In genomic region chr1:155320252-155320651, GRCh38 we compare ENCODE assay signal across 9 cellular contexts. TPM values are rescaled to one million over a fixed set of nuclear protein-coding genes. Genes with fewer than 3 reads are reported as not detected.
A peak's percentile ranks its signal among the peaks of the same experiment; 100 is the strongest.
DNase-seq lines count a peak whose midpoint lies in the region; ATAC-seq and TF ChIP-seq lines count a peak whose summit lies in the region.
"Had no signal": no experiment of that assay in that cellular context is flagged by ENCODE, and none has a peak within 500 bp of the region (broad histone marks: within the 10 kb centered on the region; RNA-seq: fewer than 3 reads in every experiment).

No MANE protein-coding gene starts in this region.

- H3K4me3 ChIP-seq in fibroblast of pulmonary artery (replicated peaks; ENCODE audit: low read depth, low read length): peak overlapping the region; percentile 53
- H3K4me3 ChIP-seq in sigmoid colon: peak overlapping the region; percentile 48 to 91 (median 78)

- TF ChIP-seq CTCF in fibroblast of pulmonary artery (IDR thresholded peaks at IDR 0.05; ENCODE audit: low read length, missing control alignments) (no peak), sigmoid colon (IDR thresholded peaks at IDR 0.05) (no peak)

- intact Hi-C loops in sigmoid colon (cut with DNase I): no loop called here

- no peaks in the 10 kb centered on the region for H3K9me3 Mint-ChIP-seq in activated CD4-positive, alpha-beta memory T cell treated with anti-CD3 and anti-CD28 coated beads, Interleukin-2, amount 10 ng/mL, durations not matched to agents 7 days and 5 days

- WGBS in sigmoid colon, 2 donors: 27 to 32% methylated on average over 11 of the region's 11 CpGs

- POLR2A ChIA-PET in activated CD4-positive, alpha-beta memory T cell treated with anti-CD3 and anti-CD28 coated beads, Interleukin-2, amount 10 ng/mL, durations not matched to agents 7 days and 5 days (lab: Charles Lee): interaction anchor here (1.0 to 6.2 kb wide), 5 partner anchors 10 to 70 kb away, joined by 3 to 50 read pairs (median 3); partner anchors contain the start of genes ENTREP3 and FDPS

- H3K27me3 Mint-ChIP-seq in activated CD4-positive, alpha-beta memory T cell treated with anti-CD3 and anti-CD28 coated beads, Interleukin-2, amount 10 ng/mL, durations not matched to agents 7 days and 5 days: no peaks in the 10 kb centered on the region

- TF ChIP-seq EP300 in sigmoid colon (IDR thresholded peaks at IDR 0.05): no peak

- peak overlapping the region; percentile 66 for H3K4me3 Mint-ChIP-seq in activated CD4-positive, alpha-beta memory T cell treated with anti-CD3 and anti-CD28 coated beads, Interleukin-2, amount 10 ng/mL, durations not matched to agents 7 days and 5 days

- H3K9me3 ChIP-seq in ES-I3 (ENCODE audit: control insufficient read depth, insufficient read depth, low read length) (no peaks in the 10 kb centered on the region), sigmoid colon (no peaks in the 10 kb centered on the region)

- H3K4me1 Mint-ChIP-seq in activated CD4-positive, alpha-beta memory T cell treated with anti-CD3 and anti-CD28 coated beads, Interleukin-2, amount 10 ng/mL, durations not matched to agents 7 days and 5 days: peaks cover 41% of the 10 kb centered on the region

- H3K27me3 ChIP-seq in sigmoid colon: no peaks in the 10 kb centered on the region
- H3K27me3 ChIP-seq: cardiac muscle cell had no signal

- peak overlapping the region; percentile 46 for H3K27ac Mint-ChIP-seq in activated CD4-positive, alpha-beta memory T cell treated with anti-CD3 and anti-CD28 coated beads, Interleukin-2, amount 10 ng/mL, durations not matched to agents 7 days and 5 days

- no peak for TF ChIP-seq POLR2A in sigmoid colon (IDR thresholded peaks at IDR 0.05)

- no peak for ATAC-seq in HG02981 (IDR thresholded peaks at IDR 0.05; ENCODE audit: unreplicated experiment)

- H3K27ac ChIP-seq in sigmoid colon: peak overlapping the region; percentile 95 to 100 (median 98)
- H3K27ac ChIP-seq: cardiac muscle cell had no signal

- H3K4me1 ChIP-seq in ES-I3 (ENCODE audit: insufficient read depth, low read length) (peaks cover 17% of the 10 kb centered on the region; the same call in 1 of the 2 replicates), sigmoid colon (peaks cover 0 to 35% (median 28%) of the 10 kb centered on the region in 4 donors)

- DNase-seq in activated CD4-positive, alpha-beta memory T cell treated with anti-CD3 and anti-CD28 coated beads, Interleukin-2, amount 10 ng/mL, durations not matched to agents 7 days and 5 days: peak; percentile 22
- DNase-seq in fibroblast of pulmonary artery (ENCODE audit: low read depth) (no peak), sigmoid colon (no peak), hepatic stellate cell (ENCODE audit: low spot score) (no peak), LoVo (ENCODE audit: low spot score) (no peak), cerebellar cortex (ENCODE audit: low spot score) (no peak)

- H3K36me3 ChIP-seq in ES-I3 (ENCODE audit: insufficient read depth, low read length) (no peaks in the 10 kb centered on the region; the same call in 1 of the 2 replicates), sigmoid colon (peaks cover 0 to 9% (median 0%) of the 10 kb centered on the region in 4 donors)

- CTCF ChIA-PET in activated CD4-positive, alpha-beta memory T cell treated with anti-CD3 and anti-CD28 coated beads, Interleukin-2, amount 10 ng/mL, durations not matched to agents 7 days and 5 days (lab: Charles Lee): interaction anchor here (0.6 to 5.5 kb wide), 7 partner anchors 9 to 235 kb away, joined by 3 to 78 read pairs (median 3); partner anchors contain the start of genes FDPS and THBS3

- peak overlapping the region; percentile 75; the same call in 1 of the 2 replicates for H3K9ac ChIP-seq in ES-I3 (ENCODE audit: low read depth, low read length)

- H3K36me3 Mint-ChIP-seq in activated CD4-positive, alpha-beta memory T cell treated with anti-CD3 and anti-CD28 coated beads, Interleukin-2, amount 10 ng/mL, durations not matched to agents 7 days and 5 days (ENCODE audit: low read depth): peaks cover 36% of the 10 kb centered on the region

RNA-seq across cellular contexts. Expression of gene RUSC1, which starts 0.4 kb away (rescaled TPM):
- total RNA-seq in activated CD4-positive, alpha-beta memory T cell treated with anti-CD3 and anti-CD28 coated beads, Interleukin-2, amount 10 ng/mL, durations not matched to agents 7 days and 5 days: 10 to 100 TPM; 24.6 to 26.2 TPM
- total RNA-seq in sigmoid colon: 10 to 100 TPM; 12.5 to 27.4 (median 16.0) TPM
- polyA plus RNA-seq in sigmoid colon: 10 to 100 TPM; 48.3 to 76.3 (median 67.7) TPM

RNA-seq across cellular contexts. Expression of gene FDPS, which starts 11.6 kb away (rescaled TPM):
- 100 to 1,000 TPM; 350 to 352 TPM for total RNA-seq in activated CD4-positive, alpha-beta memory T cell treated with anti-CD3 and anti-CD28 coated beads, Interleukin-2, amount 10 ng/mL, durations not matched to agents 7 days and 5 days
- total RNA-seq in sigmoid colon: 10 to 100 TPM; 73.7 to 96.8 (median 81.3) TPM
- 100 to 1,000 TPM; 144 to 570 (median 299) TPM for polyA plus RNA-seq in sigmoid colon

RNA-seq across cellular contexts. Expression of gene PKLR, which starts 19.0 kb away (rescaled TPM):
- total RNA-seq in activated CD4-positive, alpha-beta memory T cell treated with anti-CD3 and anti-CD28 coated beads, Interleukin-2, amount 10 ng/mL, durations not matched to agents 7 days and 5 days: not detected
- total RNA-seq in sigmoid colon: not detected
- polyA plus RNA-seq in sigmoid colon: under 1 TPM; under 0.01 to 0.69 (median 0.38) TPM
- polyA plus RNA-seq: cardiac muscle cell had no signal

RNA-seq across cellular contexts. Expression of gene HCN3, which starts 43.0 kb away (rescaled TPM):
- 1 to 10 TPM; 3.7 to 4.9 TPM for total RNA-seq in activated CD4-positive, alpha-beta memory T cell treated with anti-CD3 and anti-CD28 coated beads, Interleukin-2, amount 10 ng/mL, durations not matched to agents 7 days and 5 days
- total RNA-seq in sigmoid colon: 1 to 10 TPM; 1.2 to 5.5 (median 2.3) TPM
- polyA plus RNA-seq in sigmoid colon: 1 to 10 TPM in 2 of 3 donors, under 1 TPM in 1; 0.69 to 8.6 (median 1.2) TPM

RNA-seq across cellular contexts. Expression of gene CLK2, which starts 46.9 kb away (rescaled TPM):
- 10 to 100 TPM; 78.0 to 82.0 TPM for total RNA-seq in activated CD4-positive, alpha-beta memory T cell treated with anti-CD3 and anti-CD28 coated beads, Interleukin-2, amount 10 ng/mL, durations not matched to agents 7 days and 5 days
- 10 to 100 TPM; 21.4 to 33.2 (median 25.3) TPM for total RNA-seq in sigmoid colon
- polyA plus RNA-seq in sigmoid colon: 10 to 100 TPM in 2 of 3 donors, 1 to 10 TPM in 1; 7.2 to 45.9 (median 14.4) TPM
